Comparison of ENCODE assay signal across 1 cellular context in the genomic region with DNA sequence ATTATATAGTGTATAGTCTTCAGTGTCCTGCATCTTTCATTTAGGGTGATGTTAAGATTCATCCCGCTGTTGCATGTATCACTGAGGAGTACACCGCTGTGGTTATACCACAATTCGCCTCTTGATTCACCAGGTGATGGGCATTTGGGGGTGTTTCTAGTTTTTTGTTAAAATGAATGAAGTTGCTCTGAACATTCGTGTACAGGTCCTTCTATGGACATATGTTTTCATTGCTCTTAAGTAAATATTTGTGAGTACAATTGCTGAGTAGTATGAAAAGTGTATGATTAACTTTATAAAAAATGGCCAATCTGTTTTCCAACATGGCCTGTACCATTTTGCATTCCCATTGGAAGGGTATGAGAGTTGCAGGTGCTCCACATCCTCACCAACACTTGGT.
TF ChIP-seq lines count a peak whose summit lies in the region.

No MANE protein-coding gene starts in this region.

TF ChIP-seq in IMR-90, 13 proteins besides CTCF, POLR2A, EP300 and RAD21:
- TF ChIP-seq MXI1 (IDR thresholded peaks at IDR 0.05; ENCODE audit: borderline replicate concordance, low read depth, low read length): no peak
- TF ChIP-seq MAZ (IDR thresholded peaks at IDR 0.05; ENCODE audit: borderline replicate concordance, low read depth, low read length): no peak
- TF ChIP-seq SMC3 (IDR thresholded peaks at IDR 0.05; ENCODE audit: low read depth, low read length): no peak
- TF ChIP-seq BHLHE40 (IDR thresholded peaks at IDR 0.05; ENCODE audit: low read depth, low read length): no peak
- TF ChIP-seq CEBPB (IDR thresholded peaks at IDR 0.05; ENCODE audit: low read depth, low read length): no peak
- no peak for TF ChIP-seq USF2 (IDR thresholded peaks at IDR 0.05; ENCODE audit: low read depth, low read length)
- TF ChIP-seq RFX5 (IDR thresholded peaks at IDR 0.05; ENCODE audit: low read depth, low read length): no peak
- no peak for TF ChIP-seq MAFK (IDR thresholded peaks at IDR 0.05; ENCODE audit: low read depth, low read length)
- no peak for TF ChIP-seq CHD1 (IDR thresholded peaks at IDR 0.05; ENCODE audit: low read depth, low read length)
